In the genomic region with DNA sequence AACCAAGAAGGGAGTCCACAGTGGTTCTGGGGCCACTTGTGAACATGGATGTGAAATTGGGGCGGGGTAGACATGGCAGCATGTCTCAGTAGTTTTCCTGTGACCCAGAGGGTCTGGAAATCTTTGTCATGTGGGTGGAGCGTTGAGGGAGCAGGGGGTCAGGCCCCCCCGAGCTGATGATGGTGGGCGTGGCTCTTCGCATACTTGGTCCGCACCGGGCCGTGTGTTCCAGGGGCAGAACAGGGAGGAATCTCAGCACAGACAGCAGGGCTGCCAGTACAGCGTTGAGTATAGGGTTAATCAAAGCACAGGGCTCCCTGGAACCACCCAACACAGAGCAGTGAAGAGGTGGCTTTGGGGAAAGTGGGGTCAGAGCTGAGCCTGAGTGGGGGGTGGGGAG, we compare ENCODE assay signal across 10 cellular contexts.
DNase-seq lines count a peak whose midpoint lies in the region; ATAC-seq, FAIRE-seq and TF ChIP-seq lines count a peak whose summit lies in the region.
"Had no signal": no experiment of that assay in that cellular context is flagged by ENCODE, and none has a peak within 500 bp of the region (broad histone marks: within the 10 kb centered on the region; RNA-seq: fewer than 3 reads in every experiment).

No MANE protein-coding gene starts in this region.

- no peaks in the 10 kb centered on the region for H3K27me3 ChIP-seq in H9 (ENCODE audit: insufficient read depth, low read length)
- H3K27me3 ChIP-seq in hepatocyte, result no peaks in the 10 kb centered on the region
- H3K27me3 ChIP-seq in skeletal muscle satellite cell (ENCODE audit: control insufficient read depth, insufficient read depth, low read length), result no peaks in the 10 kb centered on the region

- no peak overlapping the region for H2BK15ac ChIP-seq in H9 (ENCODE audit: low read depth, low read length)

- H3K9me3 ChIP-seq in H9 (ENCODE audit: control insufficient read depth, low read depth, low read length) (no peaks in the 10 kb centered on the region), hepatocyte (ENCODE audit: low read depth) (no peaks in the 10 kb centered on the region), skeletal muscle satellite cell (replicated peaks; ENCODE audit: low read length) (peaks cover 4% of the 10 kb centered on the region)

- WGBS in H9 (ENCODE audit: extremely low coverage, insufficient read length, low lambda C conversion rate), result no CpG with 5 or more reads among the region's 9 CpGs
- WGBS in hepatocyte (ENCODE audit: low lambda C conversion rate, missing lambda C conversion rate), result 68% methylated on average over 9 of the region's 9 CpGs

- no peaks in the 10 kb centered on the region for H3K9me3 Mint-ChIP-seq in H9
- no peaks in the 10 kb centered on the region for H3K9me3 Mint-ChIP-seq in activated CD4-positive, alpha-beta memory T cell treated with anti-CD3 and anti-CD28 coated beads, Interleukin-2, amount 10 ng/mL, durations not matched to agents 7 days and 5 days

- H3K56ac ChIP-seq in H9 (ENCODE audit: insufficient read length, low read depth, low read length), result no peak overlapping the region

- no peak overlapping the region for H4K5ac ChIP-seq in H9 (ENCODE audit: insufficient read length, low read depth, low read length)

- H2BK12ac ChIP-seq in H9 (ENCODE audit: insufficient read length, low read depth, low read length), result no peak overlapping the region

- H3K27me3 Mint-ChIP-seq in H9 (ENCODE audit: low read depth), result no peaks in the 10 kb centered on the region
- no peaks in the 10 kb centered on the region for H3K27me3 Mint-ChIP-seq in activated CD4-positive, alpha-beta memory T cell treated with anti-CD3 and anti-CD28 coated beads, Interleukin-2, amount 10 ng/mL, durations not matched to agents 7 days and 5 days

- H3K79me2 ChIP-seq in H9 (ENCODE audit: insufficient read depth, low read length), result peaks cover 2% of the 10 kb centered on the region; the same call in 1 of the 2 replicates
- H3K79me2 ChIP-seq in hepatocyte, result peaks cover 95% of the 10 kb centered on the region

- DNase-seq in H9 (no peak), hepatocyte (ENCODE audit: low spot score) (no peak), GM12891 (ENCODE audit: insufficient read length, low spot score) (no peak), KBM-7 (no peak)
- DNase-seq in activated CD4-positive, alpha-beta memory T cell treated with anti-CD3 and anti-CD28 coated beads, Interleukin-2, amount 10 ng/mL, durations not matched to agents 7 days and 5 days, result no peak
- DNase-seq: hippocampal formation, NCI-H524 had no signal

- H3K9ac ChIP-seq in H9 (ENCODE audit: extremely low read depth, insufficient read length, low read length), result no peak overlapping the region
- peak overlapping the region; percentile 64 for H3K9ac ChIP-seq in skeletal muscle satellite cell (ENCODE audit: low read depth, low read length)

- in situ Hi-C loops in KBM-7 (cut with MboI; ENCODE audit: low pct_unique_long_range_greater_than_20kb, low sequenced_read_pairs), result no loop called here

- H3K4me1 Mint-ChIP-seq in H9, result peaks cover 16 to 35% of the 10 kb centered on the region in 2 experiments
- peaks cover 94% of the 10 kb centered on the region for H3K4me1 Mint-ChIP-seq in activated CD4-positive, alpha-beta memory T cell treated with anti-CD3 and anti-CD28 coated beads, Interleukin-2, amount 10 ng/mL, durations not matched to agents 7 days and 5 days

- TF ChIP-seq CTCF in H9 (conservative IDR thresholded peaks at IDR 0.05) (no peak), hepatocyte (IDR thresholded peaks at IDR 0.05; ENCODE audit: poor library complexity) (no peak)

- no peaks in the 10 kb centered on the region for H3K9me2 ChIP-seq in hepatocyte (replicated peaks; ENCODE audit: insufficient read depth)

- no peak overlapping the region for H3K14ac ChIP-seq in H9 (ENCODE audit: insufficient read depth, low read length)

- TF ChIP-seq POLR2A in GM12891 (IDR thresholded peaks at IDR 0.05; ENCODE audit: low read depth, low read length), result no peak

- H3K36me3 Mint-ChIP-seq in H9 (ENCODE audit: insufficient read depth in 1 of 3, low read depth in 3 of 3), result peaks cover 7 to 14% (median 12%) of the 10 kb centered on the region in 3 experiments; a peak in 6 of 7 replicates
- H3K36me3 Mint-ChIP-seq in activated CD4-positive, alpha-beta memory T cell treated with anti-CD3 and anti-CD28 coated beads, Interleukin-2, amount 10 ng/mL, durations not matched to agents 7 days and 5 days (ENCODE audit: low read depth), result peaks cover 68% of the 10 kb centered on the region

- H4K91ac ChIP-seq in H9 (ENCODE audit: insufficient read length, low read depth, low read length), result no peak overlapping the region

- H2BK120ac ChIP-seq in H9 (ENCODE audit: low read depth, low read length, poor library complexity, severe bottlenecking), result no peak overlapping the region

- H2BK5ac ChIP-seq in H9 (ENCODE audit: insufficient read length, low read length), result no peak overlapping the region

- peak overlapping the region in 2 of 3 experiments; percentile 65 to 74; a peak in 2 of 7 replicates for H3K27ac Mint-ChIP-seq in H9
- peak overlapping the region; percentile 94 for H3K27ac Mint-ChIP-seq in activated CD4-positive, alpha-beta memory T cell treated with anti-CD3 and anti-CD28 coated beads, Interleukin-2, amount 10 ng/mL, durations not matched to agents 7 days and 5 days

- no peak overlapping the region for H3K23ac ChIP-seq in H9 (ENCODE audit: insufficient read length, low read depth, low read length)

- no peaks in the 10 kb centered on the region for H4K20me1 ChIP-seq in H9 (ENCODE audit: control insufficient read depth, insufficient read depth, insufficient read length)
- peaks cover 60% of the 10 kb centered on the region for H4K20me1 ChIP-seq in hepatocyte (ENCODE audit: insufficient read depth, poor library complexity, severe bottlenecking)

- no peak overlapping the region for H4K8ac ChIP-seq in H9 (replicated peaks; ENCODE audit: insufficient read length, low read depth, low read length)

- no peak overlapping the region for H3K4ac ChIP-seq in H9 (ENCODE audit: low read depth, low read length)

- H3K4me1 ChIP-seq in H9 (ENCODE audit: insufficient read depth, low read length) (peaks cover 7% of the 10 kb centered on the region; the same call in 1 of the 2 replicates), hepatocyte (ENCODE audit: insufficient read depth) (peaks cover 27% of the 10 kb centered on the region), skeletal muscle satellite cell (ENCODE audit: control insufficient read depth, insufficient read depth, low read length) (peaks cover 94% of the 10 kb centered on the region)

- H3K79me1 ChIP-seq in H9 (ENCODE audit: insufficient read depth, low read depth, low read length, poor library complexity, severe bottlenecking), result no peaks in the 10 kb centered on the region

- POLR2A ChIA-PET in activated CD4-positive, alpha-beta memory T cell treated with anti-CD3 and anti-CD28 coated beads, Interleukin-2, amount 10 ng/mL, durations not matched to agents 7 days and 5 days (lab: Charles Lee), result interaction anchor here (1.3 to 9.5 kb wide), 7 partner anchors 12 to 43 kb away, joined by 3 to 78 read pairs (median 15); no protein-coding TSS in a partner anchor

- H2AFZ ChIP-seq in H9 (ENCODE audit: low read length) (no peak overlapping the region), hepatocyte (no peak overlapping the region)

- H3K4me2 ChIP-seq in H9 (ENCODE audit: insufficient read depth, insufficient read length, low read length) (no peak overlapping the region), hepatocyte (no peak overlapping the region), skeletal muscle satellite cell (ENCODE audit: low read length) (peak overlapping the region; percentile 53)

- no peak overlapping the region for H2AK5ac ChIP-seq in H9 (ENCODE audit: insufficient read length, low read length)

- H3K4me3 ChIP-seq in hepatocyte (no peak overlapping the region), skeletal muscle satellite cell (ENCODE audit: low read length) (no peak overlapping the region)

- no peak for FAIRE-seq in GM12891 (lab: Jason Lieb, UNC)
- FAIRE-seq: G401.6 had no signal

- H2BK20ac ChIP-seq in H9 (ENCODE audit: low read depth, low read length, poor library complexity, severe bottlenecking), result no peak overlapping the region

- CTCF ChIA-PET in activated CD4-positive, alpha-beta memory T cell treated with anti-CD3 and anti-CD28 coated beads, Interleukin-2, amount 10 ng/mL, durations not matched to agents 7 days and 5 days (lab: Charles Lee), result interaction anchor here (1.1 to 3.9 kb wide), 3 partner anchors 8 to 22 kb away, joined by 3 to 30 read pairs (median 3); no protein-coding TSS in a partner anchor

- H3T11ph ChIP-seq in H9 (ENCODE audit: low read length), result no peak overlapping the region

- no peak overlapping the region for H3K18ac ChIP-seq in H9 (ENCODE audit: insufficient read length, low read depth, low read length)

- ATAC-seq in HG03469 (IDR thresholded peaks at IDR 0.05; ENCODE audit: unreplicated experiment), result no peak

- H3K27ac ChIP-seq in H9 (ENCODE audit: insufficient read length, low read depth, low read length) (no peak overlapping the region), hepatocyte (peak overlapping the region; percentile 62)

- H3K23me2 ChIP-seq in H9 (ENCODE audit: insufficient read length, low read depth, low read length, poor library complexity, severe bottlenecking), result no peaks in the 10 kb centered on the region

- H3K4me3 Mint-ChIP-seq in H9, result 0 out of 5 replicates have a peak overlapping the region, but pooled peaks of 1 of the 2 experiments have one; percentile 19
- H3K4me3 Mint-ChIP-seq in activated CD4-positive, alpha-beta memory T cell treated with anti-CD3 and anti-CD28 coated beads, Interleukin-2, amount 10 ng/mL, durations not matched to agents 7 days and 5 days, result peak overlapping the region; percentile 0

- H3K36me3 ChIP-seq in hepatocyte (replicated peaks; ENCODE audit: insufficient read depth, low read depth) (no peaks in the 10 kb centered on the region), skeletal muscle satellite cell (ENCODE audit: insufficient read depth, low read length) (peaks cover 43% of the 10 kb centered on the region)

TF ChIP-seq in GM12891, 5 proteins besides CTCF, POLR2A, EP300 and RAD21:
- TF ChIP-seq POU2F2 (IDR thresholded peaks at IDR 0.05; ENCODE audit: low read depth, low read length), result no peak
- TF ChIP-seq PAX5 (IDR thresholded peaks at IDR 0.05; ENCODE audit: insufficient read depth, low read length, severe bottlenecking), result no peak
- no peak for TF ChIP-seq TAF1 (IDR thresholded peaks at IDR 0.05; ENCODE audit: low read depth, low read length)
- no peak for TF ChIP-seq POLR2AphosphoS5 (IDR thresholded peaks at IDR 0.05; ENCODE audit: low read depth, low read length)
- TF ChIP-seq SPI1 (IDR thresholded peaks at IDR 0.05; ENCODE audit: low read depth, low read length), result no peak
